In the genomic region with DNA sequence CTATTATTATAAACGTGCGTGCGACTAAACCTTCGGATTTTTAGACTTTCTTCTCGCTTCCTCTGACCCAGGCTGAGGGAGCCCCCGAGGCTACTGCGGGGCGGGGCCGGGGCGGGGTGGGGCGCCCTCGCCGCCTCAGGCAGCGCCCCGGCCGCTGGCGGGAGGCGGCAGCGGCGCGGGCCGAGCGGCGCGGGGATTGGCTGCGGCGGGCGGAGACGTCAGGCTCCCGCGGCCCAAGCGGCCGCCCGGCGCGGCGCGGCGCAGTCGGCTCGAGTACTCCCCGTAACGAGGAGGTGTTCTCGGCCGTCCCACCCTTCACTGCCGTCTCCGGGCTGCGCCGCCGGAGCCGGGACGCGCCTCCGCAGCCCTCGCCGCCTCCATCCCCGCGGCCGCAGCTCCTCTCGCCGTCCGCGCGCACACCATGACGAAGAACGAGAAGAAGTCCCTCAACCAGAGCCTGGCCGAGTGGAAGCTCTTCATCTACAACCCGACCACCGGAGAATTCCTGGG, we compare ENCODE assay signal across 1 cellular context.
A peak's percentile ranks its signal among the peaks of the same experiment; 100 is the strongest.
TF ChIP-seq lines count a peak whose summit lies in the region.

Gene ATP1B3, plus strand, starts transcription at position 263 of the 510 bp plus-strand sequence. Its CDS starts 159 bp downstream, at position 422.

TF ChIP-seq in HepG2, 621 proteins besides CTCF, POLR2A, EP300 and RAD21 (continued from another document and continues in another):
- TF ChIP-seq, protein P1, sequence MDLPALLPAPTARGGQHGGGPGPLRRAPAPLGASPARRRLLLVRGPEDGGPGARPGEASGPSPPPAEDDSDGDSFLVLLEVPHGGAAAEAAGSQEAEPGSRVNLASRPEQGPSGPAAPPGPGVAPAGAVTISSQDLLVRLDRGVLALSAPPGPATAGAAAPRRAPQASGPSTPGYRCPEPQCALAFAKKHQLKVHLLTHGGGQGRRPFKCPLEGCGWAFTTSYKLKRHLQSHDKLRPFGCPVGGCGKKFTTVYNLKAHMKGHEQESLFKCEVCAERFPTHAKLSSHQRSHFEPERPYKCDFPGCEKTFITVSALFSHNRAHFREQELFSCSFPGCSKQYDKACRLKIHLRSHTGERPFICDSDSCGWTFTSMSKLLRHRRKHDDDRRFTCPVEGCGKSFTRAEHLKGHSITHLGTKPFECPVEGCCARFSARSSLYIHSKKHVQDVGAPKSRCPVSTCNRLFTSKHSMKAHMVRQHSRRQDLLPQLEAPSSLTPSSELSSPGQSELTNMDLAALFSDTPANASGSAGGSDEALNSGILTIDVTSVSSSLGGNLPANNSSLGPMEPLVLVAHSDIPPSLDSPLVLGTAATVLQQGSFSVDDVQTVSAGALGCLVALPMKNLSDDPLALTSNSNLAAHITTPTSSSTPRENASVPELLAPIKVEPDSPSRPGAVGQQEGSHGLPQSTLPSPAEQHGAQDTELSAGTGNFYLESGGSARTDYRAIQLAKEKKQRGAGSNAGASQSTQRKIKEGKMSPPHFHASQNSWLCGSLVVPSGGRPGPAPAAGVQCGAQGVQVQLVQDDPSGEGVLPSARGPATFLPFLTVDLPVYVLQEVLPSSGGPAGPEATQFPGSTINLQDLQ (CRISPR knock-in tag; IDR thresholded peaks at IDR 0.05): no peak
- TF ChIP-seq MIXL1 (CRISPR knock-in tag; IDR thresholded peaks at IDR 0.05): no peak
- no peak for TF ChIP-seq MEIS1 (CRISPR knock-in tag; IDR thresholded peaks at IDR 0.05; ENCODE audit: borderline replicate concordance)
- no peak for TF ChIP-seq ZNF180 (CRISPR knock-in tag; IDR thresholded peaks at IDR 0.05; ENCODE audit: borderline replicate concordance, low read depth)
- TF ChIP-seq ZNF367 (CRISPR knock-in tag; IDR thresholded peaks at IDR 0.05; ENCODE audit: borderline replicate concordance): no peak
- TF ChIP-seq RCOR2 (CRISPR knock-in tag; IDR thresholded peaks at IDR 0.05): no peak
- TF ChIP-seq ZNF547 (CRISPR knock-in tag; IDR thresholded peaks at IDR 0.05): 0 out of 2 replicates have a peak, but pooled peaks have one; percentile 17
- no peak for TF ChIP-seq MZF1 (CRISPR knock-in tag; IDR thresholded peaks at IDR 0.05; ENCODE audit: borderline replicate concordance)
- no peak for TF ChIP-seq XBP1 (CRISPR knock-in tag; IDR thresholded peaks at IDR 0.05)
- no peak for TF ChIP-seq WIZ (CRISPR knock-in tag; IDR thresholded peaks at IDR 0.05)
- TF ChIP-seq PLSCR1 (CRISPR knock-in tag; IDR thresholded peaks at IDR 0.05; ENCODE audit: borderline replicate concordance): no peak
- no peak for TF ChIP-seq SP2 (CRISPR knock-in tag; IDR thresholded peaks at IDR 0.05)
- TF ChIP-seq ZNF740 (CRISPR knock-in tag; IDR thresholded peaks at IDR 0.05): no peak
- TF ChIP-seq FOXO4 (CRISPR knock-in tag; conservative IDR thresholded peaks at IDR 0.05): no peak
- TF ChIP-seq, protein P2, sequence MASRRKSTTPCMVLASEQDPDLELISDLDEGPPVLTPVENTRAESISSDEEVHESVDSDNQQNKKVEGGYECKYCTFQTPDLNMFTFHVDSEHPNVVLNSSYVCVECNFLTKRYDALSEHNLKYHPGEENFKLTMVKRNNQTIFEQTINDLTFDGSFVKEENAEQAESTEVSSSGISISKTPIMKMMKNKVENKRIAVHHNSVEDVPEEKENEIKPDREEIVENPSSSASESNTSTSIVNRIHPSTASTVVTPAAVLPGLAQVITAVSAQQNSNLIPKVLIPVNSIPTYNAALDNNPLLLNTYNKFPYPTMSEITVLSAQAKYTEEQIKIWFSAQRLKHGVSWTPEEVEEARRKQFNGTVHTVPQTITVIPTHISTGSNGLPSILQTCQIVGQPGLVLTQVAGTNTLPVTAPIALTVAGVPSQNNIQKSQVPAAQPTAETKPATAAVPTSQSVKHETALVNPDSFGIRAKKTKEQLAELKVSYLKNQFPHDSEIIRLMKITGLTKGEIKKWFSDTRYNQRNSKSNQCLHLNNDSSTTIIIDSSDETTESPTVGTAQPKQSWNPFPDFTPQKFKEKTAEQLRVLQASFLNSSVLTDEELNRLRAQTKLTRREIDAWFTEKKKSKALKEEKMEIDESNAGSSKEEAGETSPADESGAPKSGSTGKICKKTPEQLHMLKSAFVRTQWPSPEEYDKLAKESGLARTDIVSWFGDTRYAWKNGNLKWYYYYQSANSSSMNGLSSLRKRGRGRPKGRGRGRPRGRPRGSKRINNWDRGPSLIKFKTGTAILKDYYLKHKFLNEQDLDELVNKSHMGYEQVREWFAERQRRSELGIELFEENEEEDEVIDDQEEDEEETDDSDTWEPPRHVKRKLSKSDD (CRISPR knock-in tag; IDR thresholded peaks at IDR 0.05; ENCODE audit: low read depth): no peak
- no peak for TF ChIP-seq JUN (CRISPR knock-in tag; IDR thresholded peaks at IDR 0.05)
- TF ChIP-seq, protein P3, sequence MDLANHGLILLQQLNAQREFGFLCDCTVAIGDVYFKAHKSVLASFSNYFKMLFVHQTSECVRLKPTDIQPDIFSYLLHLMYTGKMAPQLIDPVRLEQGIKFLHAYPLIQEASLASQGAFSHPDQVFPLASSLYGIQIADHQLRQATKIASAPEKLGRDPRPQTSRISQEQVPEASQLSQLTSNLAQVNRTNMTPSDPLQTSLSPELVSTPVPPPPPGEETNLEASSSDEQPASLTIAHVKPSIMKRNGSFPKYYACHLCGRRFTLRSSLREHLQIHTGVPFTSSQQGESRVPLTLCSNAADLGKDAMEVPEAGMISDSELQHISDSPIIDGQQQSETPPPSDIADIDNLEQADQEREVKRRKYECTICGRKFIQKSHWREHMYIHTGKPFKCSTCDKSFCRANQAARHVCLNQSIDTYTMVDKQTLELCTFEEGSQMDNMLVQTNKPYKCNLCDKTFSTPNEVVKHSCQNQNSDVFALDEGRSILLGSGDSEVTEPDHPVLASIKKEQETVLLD (CRISPR knock-in tag; IDR thresholded peaks at IDR 0.05; ENCODE audit: low read depth): no peak
- TF ChIP-seq CHD4 (IDR thresholded peaks at IDR 0.05; ENCODE audit: borderline replicate concordance, low read length): no peak
- no peak for TF ChIP-seq ZNF747 (CRISPR knock-in tag; IDR thresholded peaks at IDR 0.05; ENCODE audit: borderline replicate concordance)
- TF ChIP-seq, protein P4, sequence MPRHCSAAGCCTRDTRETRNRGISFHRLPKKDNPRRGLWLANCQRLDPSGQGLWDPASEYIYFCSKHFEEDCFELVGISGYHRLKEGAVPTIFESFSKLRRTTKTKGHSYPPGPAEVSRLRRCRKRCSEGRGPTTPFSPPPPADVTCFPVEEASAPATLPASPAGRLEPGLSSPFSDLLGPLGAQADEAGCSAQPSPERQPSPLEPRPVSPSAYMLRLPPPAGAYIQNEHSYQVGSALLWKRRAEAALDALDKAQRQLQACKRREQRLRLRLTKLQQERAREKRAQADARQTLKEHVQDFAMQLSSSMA (CRISPR knock-in tag; IDR thresholded peaks at IDR 0.05): no peak
- no peak for TF ChIP-seq TOPORS (CRISPR knock-in tag; IDR thresholded peaks at IDR 0.05)
- no peak for TF ChIP-seq DRAP1 (CRISPR knock-in tag; IDR thresholded peaks at IDR 0.05)
- no peak for TF ChIP-seq NFRKB (IDR thresholded peaks at IDR 0.05)
- no peak for TF ChIP-seq FOSL2 (CRISPR knock-in tag; IDR thresholded peaks at IDR 0.05)
- TF ChIP-seq, protein P5, sequence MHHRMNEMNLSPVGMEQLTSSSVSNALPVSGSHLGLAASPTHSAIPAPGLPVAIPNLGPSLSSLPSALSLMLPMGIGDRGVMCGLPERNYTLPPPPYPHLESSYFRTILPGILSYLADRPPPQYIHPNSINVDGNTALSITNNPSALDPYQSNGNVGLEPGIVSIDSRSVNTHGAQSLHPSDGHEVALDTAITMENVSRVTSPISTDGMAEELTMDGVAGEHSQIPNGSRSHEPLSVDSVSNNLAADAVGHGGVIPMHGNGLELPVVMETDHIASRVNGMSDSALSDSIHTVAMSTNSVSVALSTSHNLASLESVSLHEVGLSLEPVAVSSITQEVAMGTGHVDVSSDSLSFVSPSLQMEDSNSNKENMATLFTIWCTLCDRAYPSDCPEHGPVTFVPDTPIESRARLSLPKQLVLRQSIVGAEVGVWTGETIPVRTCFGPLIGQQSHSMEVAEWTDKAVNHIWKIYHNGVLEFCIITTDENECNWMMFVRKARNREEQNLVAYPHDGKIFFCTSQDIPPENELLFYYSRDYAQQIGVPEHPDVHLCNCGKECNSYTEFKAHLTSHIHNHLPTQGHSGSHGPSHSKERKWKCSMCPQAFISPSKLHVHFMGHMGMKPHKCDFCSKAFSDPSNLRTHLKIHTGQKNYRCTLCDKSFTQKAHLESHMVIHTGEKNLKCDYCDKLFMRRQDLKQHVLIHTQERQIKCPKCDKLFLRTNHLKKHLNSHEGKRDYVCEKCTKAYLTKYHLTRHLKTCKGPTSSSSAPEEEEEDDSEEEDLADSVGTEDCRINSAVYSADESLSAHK (CRISPR knock-in tag; IDR thresholded peaks at IDR 0.05; ENCODE audit: borderline replicate concordance): no peak
- TF ChIP-seq, protein P6, sequence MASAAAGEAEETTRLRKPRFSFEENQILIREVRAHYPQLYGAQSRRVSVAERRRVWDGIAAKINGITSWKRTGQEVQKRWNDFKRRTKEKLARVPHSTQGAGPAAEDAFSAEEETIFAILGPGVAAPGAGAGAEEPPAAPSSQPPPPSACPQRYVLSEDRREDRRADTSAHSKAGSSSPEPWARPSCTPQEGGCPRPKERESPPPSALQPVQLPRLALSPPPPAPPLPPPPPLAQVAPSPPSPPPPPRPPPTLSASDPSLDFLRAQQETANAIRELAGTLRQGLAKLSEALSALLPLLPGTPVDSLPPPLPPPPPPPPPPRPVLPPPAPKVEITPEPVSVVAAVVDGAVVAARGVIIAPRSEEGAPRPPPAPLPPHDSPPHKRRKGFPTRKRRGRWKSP (CRISPR knock-in tag; IDR thresholded peaks at IDR 0.05): peak; percentile 71; the same call in 1 of the 2 replicates
- TF ChIP-seq ZNF350 (CRISPR knock-in tag; IDR thresholded peaks at IDR 0.05; ENCODE audit: borderline replicate concordance, low read depth): no peak
- TF ChIP-seq POGK (CRISPR knock-in tag; conservative IDR thresholded peaks at IDR 0.05): 0 out of 2 replicates have a peak, but pooled peaks have one; percentile 48
- no peak for TF ChIP-seq ZNF292 (CRISPR knock-in tag; IDR thresholded peaks at IDR 0.05; ENCODE audit: borderline replicate concordance, low read depth)
- TF ChIP-seq ZBTB7B (CRISPR knock-in tag; IDR thresholded peaks at IDR 0.05): 0 out of 2 replicates have a peak, but pooled peaks have one; percentile 22
- TF ChIP-seq EZH2 (conservative IDR thresholded peaks at IDR 0.05; ENCODE audit: low read depth, low read length): no peak
- no peak for TF ChIP-seq NCOR1 (IDR thresholded peaks at IDR 0.05; ENCODE audit: borderline replicate concordance, low read length)
- TF ChIP-seq ZNF644 (CRISPR knock-in tag; IDR thresholded peaks at IDR 0.05; ENCODE audit: low read depth): no peak
- TF ChIP-seq ZNF44 (CRISPR knock-in tag; IDR thresholded peaks at IDR 0.05): no peak
- no peak for TF ChIP-seq ZNF776 (CRISPR knock-in tag; IDR thresholded peaks at IDR 0.05)
- TF ChIP-seq ZNF749 (CRISPR knock-in tag; IDR thresholded peaks at IDR 0.05; ENCODE audit: borderline replicate concordance): no peak
- no peak for TF ChIP-seq MYNN (CRISPR knock-in tag; IDR thresholded peaks at IDR 0.05; ENCODE audit: low read depth)
- 0 out of 2 replicates have a peak, but pooled peaks have one; percentile 24 for TF ChIP-seq ZNF430 (CRISPR knock-in tag; IDR thresholded peaks at IDR 0.05)
- no peak for TF ChIP-seq RXRA (CRISPR knock-in tag; IDR thresholded peaks at IDR 0.05)
- TF ChIP-seq ZNF83 (CRISPR knock-in tag; IDR thresholded peaks at IDR 0.05; ENCODE audit: borderline replicate concordance): no peak
- TF ChIP-seq ZNF678 (CRISPR knock-in tag; IDR thresholded peaks at IDR 0.05): no peak
- no peak for TF ChIP-seq NR1H2 (CRISPR knock-in tag; IDR thresholded peaks at IDR 0.05; ENCODE audit: borderline replicate concordance, low read depth)
- TF ChIP-seq CC2D1A (CRISPR knock-in tag; IDR thresholded peaks at IDR 0.05): no peak
- no peak for TF ChIP-seq PBX2 (CRISPR knock-in tag; IDR thresholded peaks at IDR 0.05)
- no peak for TF ChIP-seq ELF4 (CRISPR knock-in tag; IDR thresholded peaks at IDR 0.05; ENCODE audit: borderline replicate concordance)
- TF ChIP-seq MED13 (CRISPR knock-in tag; IDR thresholded peaks at IDR 0.05): 0 out of 2 replicates have a peak, but pooled peaks have one; percentile 38
